Comparison of ENCODE assay signal across 8 cellular contexts in the genomic region with DNA sequence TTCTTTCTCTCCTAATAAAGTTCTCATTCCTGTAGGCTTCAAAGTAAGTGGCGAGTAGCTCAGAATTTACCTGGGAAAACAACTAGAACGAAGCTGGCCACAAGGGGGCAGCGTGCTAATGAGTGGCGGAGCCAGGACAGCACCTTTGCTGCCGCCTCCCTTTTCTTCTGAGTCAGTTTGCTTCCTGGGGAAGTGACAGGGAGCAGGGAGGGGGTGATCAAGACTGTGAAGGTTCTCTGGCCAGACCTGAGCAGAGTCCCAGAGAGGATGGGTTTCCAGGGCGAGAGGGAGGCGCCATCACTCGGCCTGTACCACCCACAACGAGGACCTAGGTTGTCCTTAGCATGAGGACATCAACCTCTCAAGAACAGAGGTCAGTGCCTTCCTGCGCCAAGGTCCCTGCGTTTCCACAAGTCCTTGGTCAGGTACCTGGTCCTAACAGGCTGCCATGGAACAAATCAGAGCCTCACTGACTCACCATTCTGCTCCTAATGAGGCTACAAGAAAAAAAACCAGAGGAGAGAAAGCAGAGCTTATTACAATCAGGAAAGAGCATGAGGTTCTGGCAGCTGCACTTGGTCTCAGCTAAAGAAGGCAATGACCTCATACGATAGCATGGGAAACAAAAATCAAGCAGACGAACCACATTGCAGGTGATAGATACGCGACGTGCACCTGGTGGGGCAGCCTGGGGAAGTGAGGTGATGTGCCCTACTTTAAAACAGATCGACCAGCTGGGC.
A peak's percentile ranks its signal among the peaks of the same experiment; 100 is the strongest.
DNase-seq lines count a peak whose midpoint lies in the region; ATAC-seq, FAIRE-seq and TF ChIP-seq lines count a peak whose summit lies in the region.

No MANE protein-coding gene starts in this region.

- peak overlapping the region; percentile 91 for H3K27ac Mint-ChIP-seq in activated T-cell treated with anti-CD3 and anti-CD28 coated beads, Interleukin-2, amount 50 U/mL, for 72 hours
- H3K27ac Mint-ChIP-seq in naive thymus-derived CD4-positive, alpha-beta T cell = peak overlapping the region; percentile 76 to 98 (median 94)

- peak; percentile 82 for TF ChIP-seq CTCF in AG09309 (IDR thresholded peaks at IDR 0.05; ENCODE audit: control insufficient read depth, insufficient read depth, low read depth, low read length, missing control alignments)
- peak; percentile 69 to 75 for TF ChIP-seq CTCF in fibroblast of lung (conservative IDR thresholded peaks at IDR 0.05 in 1 of 2, IDR thresholded peaks at IDR 0.05 in 1 of 2; ENCODE audit: low read depth in 1 of 2, low read length in 2 of 2)

- ATAC-seq in GM19351 (IDR thresholded peaks at IDR 0.05; ENCODE audit: unreplicated experiment) = peak; percentile 59
- peak; percentile 86 to 94 for ATAC-seq in activated T-cell treated with anti-CD3 and anti-CD28 coated beads, Interleukin-2, amount 50 U/mL, for 72 hours (replicated peaks in 1 of 2)
- peak; percentile 93 for ATAC-seq in naive thymus-derived CD4-positive, alpha-beta T cell

- POLR2A ChIA-PET in naive thymus-derived CD4-positive, alpha-beta T cell (lab: Charles Lee) = interaction anchor here (0.5 to 5.9 kb wide), 21 partner anchors 12 to 1632 kb away, joined by 3 to 86 read pairs (median 4); partner anchors contain the start of genes PPP1CB and TRMT61B

- intact Hi-C loops in naive thymus-derived CD4-positive, alpha-beta T cell (cut with micrococcal nuclease) = loop anchor here (1.0 to 10.0 kb wide), 10 partner anchors 19 to 520 kb away; partner anchors contain the start of genes CLIP4 (in 1 of the 2) and SPDYA (in 1 of the 2)

- H3K4me2 ChIP-seq in fibroblast of lung (ENCODE audit: extremely low read depth, insufficient read depth, low read length) = peak overlapping the region; percentile 19

- FAIRE-seq in RCC 7860 (lab: Jason Lieb, UNC) = peak; percentile 87

- H4K20me1 ChIP-seq in fibroblast of lung (ENCODE audit: control insufficient read depth, extremely low read depth, insufficient read depth, low read length) = no peaks in the 10 kb centered on the region

- H3K4me1 ChIP-seq in fibroblast of lung (ENCODE audit: control insufficient read depth, extremely low read depth, insufficient read depth, low read length) = peaks cover 6% of the 10 kb centered on the region
- H3K4me1 ChIP-seq in naive thymus-derived CD4-positive, alpha-beta T cell (ENCODE audit: control insufficient read depth in 2 of 2, insufficient read depth in 2 of 2, low read length in 2 of 2) = peaks cover 9 to 15% of the 10 kb centered on the region in 2 donors

- no peaks in the 10 kb centered on the region for H3K9me3 Mint-ChIP-seq in activated T-cell treated with anti-CD3 and anti-CD28 coated beads, Interleukin-2, amount 50 U/mL, for 72 hours
- H3K9me3 Mint-ChIP-seq in naive thymus-derived CD4-positive, alpha-beta T cell = no peaks in the 10 kb centered on the region

- no peaks in the 10 kb centered on the region for H3K27me3 ChIP-seq in fibroblast of lung (ENCODE audit: control insufficient read depth, insufficient read depth, low read length)
- H3K27me3 ChIP-seq in naive thymus-derived CD4-positive, alpha-beta T cell (ENCODE audit: control insufficient read depth in 2 of 2, insufficient read depth in 2 of 2, low read length in 2 of 2) = no peaks in the 10 kb centered on the region

- peak overlapping the region; percentile 79 for H2AFZ ChIP-seq in fibroblast of lung (ENCODE audit: low read length)

- peaks cover 21% of the 10 kb centered on the region for H3K4me1 Mint-ChIP-seq in activated T-cell treated with anti-CD3 and anti-CD28 coated beads, Interleukin-2, amount 50 U/mL, for 72 hours (ENCODE audit: low read depth)
- H3K4me1 Mint-ChIP-seq in naive thymus-derived CD4-positive, alpha-beta T cell = peaks cover 12 to 25% (median 19%) of the 10 kb centered on the region in 7 donors

- H3K4me3 ChIP-seq in AG09309 (ENCODE audit: control insufficient read depth, low read depth, low read length) (no peak overlapping the region), fibroblast of lung (replicated peaks in 1 of 4; ENCODE audit: control extremely low read depth in 1 of 4, insufficient read depth in 1 of 4, low read depth in 3 of 4, low read length in 4 of 4) (no peak overlapping the region)
- H3K4me3 ChIP-seq in naive thymus-derived CD4-positive, alpha-beta T cell (ENCODE audit: low read length) = peak overlapping the region; percentile 33

- H3K4me3 Mint-ChIP-seq in activated T-cell treated with anti-CD3 and anti-CD28 coated beads, Interleukin-2, amount 50 U/mL, for 72 hours = peak overlapping the region; percentile 67 to 78
- peak overlapping the region; percentile 60 to 83 (median 69) for H3K4me3 Mint-ChIP-seq in naive thymus-derived CD4-positive, alpha-beta T cell

- DNase-seq in AG09309 (ENCODE audit: low read depth) (peak; percentile 28), LoVo (ENCODE audit: low spot score) (peak; percentile 89), RCC 7860 (ENCODE audit: low spot score) (peak; percentile 88), fibroblast of lung (ENCODE audit: low read depth in 2 of 2) (peak; percentile 80 to 83)
- peak; percentile 83 to 87 for DNase-seq in activated T-cell treated with anti-CD3 and anti-CD28 coated beads, Interleukin-2, amount 50 U/mL, for 72 hours
- peak; percentile 72 to 86 (median 79) for DNase-seq in naive thymus-derived CD4-positive, alpha-beta T cell
- peak; percentile 52 to 75 for DNase-seq in stimulated activated CD8-positive, alpha-beta memory T cell treated with anti-CD3 and anti-CD28 coated beads, Interleukin-7, amount 100 ng/mL, for 48 hours (ENCODE audit: extremely low read depth in 1 of 2, low read depth in 1 of 2)

- CTCF ChIA-PET in naive thymus-derived CD4-positive, alpha-beta T cell (lab: Charles Lee) = interaction anchor here (0.6 to 5.1 kb wide), 36 partner anchors 10 to 467 kb away, joined by 3 to 119 read pairs (median 6); partner anchors contain the start of genes PPP1CB and TRMT61B

- no peaks in the 10 kb centered on the region for H3K36me3 Mint-ChIP-seq in activated T-cell treated with anti-CD3 and anti-CD28 coated beads, Interleukin-2, amount 50 U/mL, for 72 hours (ENCODE audit: insufficient read depth in 2 of 2)
- peaks cover 0 to 6% (median 0%) of the 10 kb centered on the region in 5 donors for H3K36me3 Mint-ChIP-seq in naive thymus-derived CD4-positive, alpha-beta T cell

- H3K9ac ChIP-seq in fibroblast of lung (ENCODE audit: insufficient read depth, low read length) = no peak overlapping the region

- H3K27me3 Mint-ChIP-seq in activated T-cell treated with anti-CD3 and anti-CD28 coated beads, Interleukin-2, amount 50 U/mL, for 72 hours (ENCODE audit: low read depth) = no peaks in the 10 kb centered on the region
- no peaks in the 10 kb centered on the region for H3K27me3 Mint-ChIP-seq in naive thymus-derived CD4-positive, alpha-beta T cell

- no peak overlapping the region for H3K27ac ChIP-seq in fibroblast of lung (ENCODE audit: insufficient read depth, low read length)
- peak overlapping the region; percentile 71 for H3K27ac ChIP-seq in naive thymus-derived CD4-positive, alpha-beta T cell (ENCODE audit: low read depth, low read length)

- no peaks in the 10 kb centered on the region for H3K36me3 ChIP-seq in fibroblast of lung (ENCODE audit: control insufficient read depth, insufficient read depth, low read length)
- no peaks in the 10 kb centered on the region for H3K36me3 ChIP-seq in naive thymus-derived CD4-positive, alpha-beta T cell (ENCODE audit: control insufficient read depth in 2 of 3, insufficient read depth in 3 of 3, low read length in 3 of 3)

- H3K79me2 ChIP-seq in fibroblast of lung (ENCODE audit: control insufficient read depth, insufficient read depth, low read length) = no peaks in the 10 kb centered on the region

- H3K9me3 ChIP-seq in fibroblast of lung (ENCODE audit: control insufficient read depth, insufficient read depth, low read depth, low read length) = no peaks in the 10 kb centered on the region
- no peaks in the 10 kb centered on the region for H3K9me3 ChIP-seq in naive thymus-derived CD4-positive, alpha-beta T cell (ENCODE audit: control insufficient read depth in 2 of 3, low read length in 3 of 3)

Comparison
In these comparisons a context has a peak if more than half of its experiments do, and no peak if none do; other contexts are left out.
1. DNase-seq: peak in every context shown above with its lines; median percentile 89 in LoVo; 88 in RCC 7860; 85 in activated T-cell treated with anti-CD3 and anti-CD28 coated beads, Interleukin-2, amount 50 U/mL, for 72 hours; 82 in fibroblast of lung; 79 in naive thymus-derived CD4-positive, alpha-beta T cell; 64 in stimulated activated CD8-positive, alpha-beta memory T cell treated with anti-CD3 and anti-CD28 coated beads, Interleukin-7, amount 100 ng/mL, for 48 hours; 28 in AG09309.